Comparison of ENCODE assay signal across 1 cellular context in genomic region chr6:32175711-32176475, GRCh38.
TF ChIP-seq lines count a peak whose summit lies in the region.

A gene with protein sequence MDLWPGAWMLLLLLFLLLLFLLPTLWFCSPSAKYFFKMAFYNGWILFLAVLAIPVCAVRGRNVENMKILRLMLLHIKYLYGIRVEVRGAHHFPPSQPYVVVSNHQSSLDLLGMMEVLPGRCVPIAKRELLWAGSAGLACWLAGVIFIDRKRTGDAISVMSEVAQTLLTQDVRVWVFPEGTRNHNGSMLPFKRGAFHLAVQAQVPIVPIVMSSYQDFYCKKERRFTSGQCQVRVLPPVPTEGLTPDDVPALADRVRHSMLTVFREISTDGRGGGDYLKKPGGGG (minus strand): TSS chr6:32176084. CDS start chr6:32171496, 4,588 bp downstream.

TF ChIP-seq in GM12878, 131 proteins besides CTCF, POLR2A, EP300 and RAD21 (continued from another document):
- TF ChIP-seq TBL1XR1 (IDR thresholded peaks at IDR 0.05; ENCODE audit: low read depth, low read length) (no peak), MTA3 (IDR thresholded peaks at IDR 0.05; ENCODE audit: borderline replicate concordance, low read length) (no peak; the same call in 1 of the 2 replicates), CREM (IDR thresholded peaks at IDR 0.05; ENCODE audit: low read depth) (no peak)
